In the genomic region with DNA sequence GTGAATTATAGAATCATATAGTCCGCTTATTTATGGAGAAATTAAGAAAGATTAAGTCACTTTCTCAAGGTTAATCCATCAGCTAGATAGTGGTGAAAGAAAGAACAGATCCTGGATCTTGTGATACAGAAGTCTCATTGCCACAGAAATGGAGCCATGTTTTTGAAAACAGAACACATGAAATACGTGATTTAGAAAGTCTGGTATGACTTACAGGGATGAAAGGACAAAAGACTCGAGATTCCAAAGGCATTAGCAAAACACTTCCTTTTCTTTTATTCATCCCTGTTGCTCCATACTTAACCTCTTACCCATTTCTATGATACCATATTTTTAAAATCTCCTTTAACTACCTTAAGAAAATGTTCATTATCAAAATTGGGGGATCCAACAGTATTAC, we compare ENCODE assay signal across 27 cellular contexts. TPM values are rescaled to one million over a fixed set of nuclear protein-coding genes. Genes with fewer than 3 reads are reported as not detected.
DNase-seq lines count a peak whose midpoint lies in the region; ATAC-seq and TF ChIP-seq lines count a peak whose summit lies in the region.
"Had no signal": no experiment of that assay in that cellular context is flagged by ENCODE, and none has a peak within 500 bp of the region (broad histone marks: within the 10 kb centered on the region; RNA-seq: fewer than 3 reads in every experiment).

No MANE protein-coding gene starts in this region.

- ATAC-seq in GM18519 (IDR thresholded peaks at IDR 0.05; ENCODE audit: low FRiP score, unreplicated experiment) (no peak), sciatic nerve (no peak)
- ATAC-seq: GM23338; naive thymus-derived CD4-positive, alpha-beta T cell; stimulated activated naive CD8-positive, alpha-beta T cell treated with anti-CD3 and anti-CD28 coated beads, Interleukin-15, Interleukin-2, amounts not matched to agents 100 U/mL and 50 U/mL, for 24 hours had no signal

- peak; percentile 5 for DNase-seq in A172 (ENCODE audit: low spot score)
- DNase-seq in GM03348 (ENCODE audit: low spot score): peak; percentile 63
- peak; percentile 44 for DNase-seq in amniotic epithelial cell (ENCODE audit: low read depth)
- DNase-seq in fibroblast of the aortic adventitia (ENCODE audit: low read depth): peak; percentile 71
- no peak for DNase-seq in sciatic nerve (ENCODE audit: low spot score)
- no peak for DNase-seq in retina
- DNase-seq in HT-29 (ENCODE audit: low spot score): no peak
- DNase-seq: 8988T; activated CD4-positive, alpha-beta T cell treated with anti-CD3 and anti-CD28 coated beads, Interleukin-2, amount 10 ng/mL, durations not matched to agents 7 days and 5 days; activated CD8-positive, alpha-beta memory T cell treated with anti-CD3 and anti-CD28 coated beads, Interleukin-2, amount 50 U/mL, for 4 hours; amygdala; CD4-positive, alpha-beta T cell; DMS153; effector CD8-positive, alpha-beta T cell; esophagus squamous epithelium; kidney; naive thymus-derived CD4-positive, alpha-beta T cell; NCI-H1417; NCI-H2107; NCI-H526; Right ventricle myocardium superior; stimulated activated CD4-positive, alpha-beta T cell treated with anti-CD3 and anti-CD28 coated beads, Interleukin-2, amount 100 ng/mL, for 24 hours; stimulated activated naive CD8-positive, alpha-beta T cell treated with anti-CD3 and anti-CD28 coated beads, Interleukin-15, Interleukin-2, amounts not matched to agents 100 U/mL and 50 U/mL, for 24 hours; upper lobe of left lung had no signal

- no peak overlapping the region for H3K4me3 ChIP-seq in fibroblast of the aortic adventitia (ENCODE audit: low read depth, low read length)
- H3K4me3 ChIP-seq: esophagus squamous epithelium, GM23338, hepatocyte, upper lobe of left lung had no signal

- no peak for TF ChIP-seq CTCF in fibroblast of the aortic adventitia (IDR thresholded peaks at IDR 0.05; ENCODE audit: insufficient read depth, low read length)

- intact Hi-C loops in sciatic nerve (cut with DNase I): no loop called here

RNA-seq across cellular contexts. Expression of a gene that starts 40.0 kb away (rescaled TPM):
- total RNA-seq in A172 (2014; rRNA removed; shearing (Covaris generic)): 9.0 and 15.3 TPM in 2 replicates
- 8.3 and 12.5 TPM in 2 replicates for total RNA-seq in fibroblast of the aortic adventitia (ENCODE audit: low replicate concordance)
- total RNA-seq in sciatic nerve: 8.1 TPM
- 1.2 and 3.6 TPM in 2 replicates for total RNA-seq in HT-29 (2014; rRNA removed; shearing (Covaris generic))

Comparison
In these comparisons a context has a peak if more than half of its experiments do, and no peak if none do; other contexts are left out.
1. DNase-seq: peak in A172 (single experiment), GM03348 (single experiment), amniotic epithelial cell (single experiment) and fibroblast of the aortic adventitia (single experiment); none in sciatic nerve (single experiment), retina (single experiment) and HT-29 (single experiment).